Comparison of ENCODE assay signal across 26 cellular contexts in genomic region chr2:132429351-132429750, GRCh38. TPM values are rescaled to one million over a fixed set of nuclear protein-coding genes. Genes with fewer than 3 reads are reported as not detected.
"Had no signal": no experiment of that assay in that cellular context is flagged by ENCODE, and none has a peak within 500 bp of the region (broad histone marks: within the 10 kb centered on the region; RNA-seq: fewer than 3 reads in every experiment).

No MANE protein-coding gene starts in this region.

- H3K9me3 ChIP-seq: lower lobe of right lung, pancreas, prostate gland, stomach, testis, thyroid gland, transverse colon, upper lobe of right lung had no signal

- H3K4me1 ChIP-seq: left lung, lower lobe of right lung, prostate gland, testis, upper lobe of right lung had no signal

- H3K27me3 ChIP-seq: left lung, pancreas, stomach, testis, thyroid gland, transverse colon, upper lobe of right lung had no signal

- H3K36me3 ChIP-seq: left lung, lower lobe of right lung, pancreas, prostate gland, stomach, thyroid gland, transverse colon, upper lobe of right lung had no signal

- H3K4me1 Mint-ChIP-seq: naive thymus-derived CD4-positive, alpha-beta T cell; stimulated activated naive B cell treated with anti-CD40 and anti-IgM and Interleukin-4, amounts not matched to agents 10 μg/mL and 1 μg/mL and 100 μg/mL, for 72 hours had no signal

- DNase-seq: hippocampal formation; kidney; left colon; lower lobe of right lung; midbrain; mucosa of descending colon; naive thymus-derived CD4-positive, alpha-beta T cell; pancreas; retina; right cardiac atrium; stimulated activated CD4-positive, alpha-beta T cell treated with anti-CD3 and anti-CD28 coated beads, Interleukin-12 subunit alpha, Interleukin-12 subunit beta, amount 100 ng/mL, for 4 hours; stimulated activated CD4-positive, alpha-beta T cell treated with anti-CD3 and anti-CD28 coated beads, Interleukin-15, amount 100 ng/mL, for 24 hours; stimulated activated CD4-positive, alpha-beta T cell treated with anti-CD3 and anti-CD28 coated beads, Interleukin-2, amount 100 ng/mL, for 24 hours; stimulated activated CD4-positive, alpha-beta T cell treated with anti-CD3 and anti-CD28 coated beads, Interleukin-4, amount 100 ng/mL, for 1 hour; stimulated activated naive B cell treated with anti-CD40 and anti-IgM and Interleukin-4, amounts not matched to agents 10 μg/mL and 1 μg/mL and 100 μg/mL, for 72 hours; stimulated activated naive CD8-positive, alpha-beta T cell treated with anti-CD3 and anti-CD28 coated beads, Interleukin-15, Interleukin-2, amounts not matched to agents 100 U/mL and 50 U/mL, for 24 hours; stomach; testis; thyroid gland; transverse colon; upper lobe of right lung had no signal

- H3K27ac Mint-ChIP-seq: naive thymus-derived CD4-positive, alpha-beta T cell; natural killer cell treated with Interleukin-12 subunit alpha and Interleukin-12 subunit beta and Interleukin-15 and Interleukin-18, amount 100 ng/mL, for 72 hours; stimulated activated naive B cell treated with anti-CD40 and anti-IgM and Interleukin-4, amounts not matched to agents 10 μg/mL and 1 μg/mL and 100 μg/mL, for 72 hours had no signal

- H3K27me3 Mint-ChIP-seq: natural killer cell treated with Interleukin-12 subunit alpha and Interleukin-12 subunit beta and Interleukin-15 and Interleukin-18, amount 100 ng/mL, for 72 hours had no signal

- ATAC-seq: left colon; left lung; lower lobe of right lung; mucosa of descending colon; naive thymus-derived CD4-positive, alpha-beta T cell; natural killer cell treated with Interleukin-12 subunit alpha and Interleukin-12 subunit beta and Interleukin-15 and Interleukin-18, amount 100 ng/mL, for 72 hours; right cardiac atrium; sciatic nerve; stimulated activated naive B cell treated with anti-CD40 and anti-IgM and Interleukin-4, amounts not matched to agents 10 μg/mL and 1 μg/mL and 100 μg/mL, for 72 hours; stimulated activated naive CD8-positive, alpha-beta T cell treated with anti-CD3 and anti-CD28 coated beads, Interleukin-15, Interleukin-2, amounts not matched to agents 100 U/mL and 50 U/mL, for 24 hours; upper lobe of right lung had no signal

- H3K27ac ChIP-seq: left lung, lower lobe of right lung, pancreas, prostate gland, skin epidermis, stomach, testis, thyroid gland, transverse colon, upper lobe of right lung had no signal

- H3K36me3 Mint-ChIP-seq: natural killer cell treated with Interleukin-12 subunit alpha and Interleukin-12 subunit beta and Interleukin-15 and Interleukin-18, amount 100 ng/mL, for 72 hours; stimulated activated naive B cell treated with anti-CD40 and anti-IgM and Interleukin-4, amounts not matched to agents 10 μg/mL and 1 μg/mL and 100 μg/mL, for 72 hours had no signal

- H3K4me3 Mint-ChIP-seq: naive thymus-derived CD4-positive, alpha-beta T cell; natural killer cell treated with Interleukin-12 subunit alpha and Interleukin-12 subunit beta and Interleukin-15 and Interleukin-18, amount 100 ng/mL, for 72 hours; stimulated activated naive B cell treated with anti-CD40 and anti-IgM and Interleukin-4, amounts not matched to agents 10 μg/mL and 1 μg/mL and 100 μg/mL, for 72 hours had no signal

- H3K4me3 ChIP-seq: left lung, lower lobe of right lung, mucosa of descending colon, pancreas, prostate gland, skin epidermis, stomach, testis, thyroid gland, transverse colon, upper lobe of right lung had no signal

RNA-seq across cellular contexts. Expression of gene GPR39, which starts 12.7 kb away (rescaled TPM):
- total RNA-seq: naive thymus-derived CD4-positive, alpha-beta T cell; natural killer cell treated with Interleukin-12 subunit alpha and Interleukin-12 subunit beta and Interleukin-15 and Interleukin-18, amount 100 ng/mL, for 72 hours; right cardiac atrium had no signal
- polyA plus RNA-seq: naive thymus-derived CD4-positive, alpha-beta T cell; right cardiac atrium had no signal
